In the genomic region with DNA sequence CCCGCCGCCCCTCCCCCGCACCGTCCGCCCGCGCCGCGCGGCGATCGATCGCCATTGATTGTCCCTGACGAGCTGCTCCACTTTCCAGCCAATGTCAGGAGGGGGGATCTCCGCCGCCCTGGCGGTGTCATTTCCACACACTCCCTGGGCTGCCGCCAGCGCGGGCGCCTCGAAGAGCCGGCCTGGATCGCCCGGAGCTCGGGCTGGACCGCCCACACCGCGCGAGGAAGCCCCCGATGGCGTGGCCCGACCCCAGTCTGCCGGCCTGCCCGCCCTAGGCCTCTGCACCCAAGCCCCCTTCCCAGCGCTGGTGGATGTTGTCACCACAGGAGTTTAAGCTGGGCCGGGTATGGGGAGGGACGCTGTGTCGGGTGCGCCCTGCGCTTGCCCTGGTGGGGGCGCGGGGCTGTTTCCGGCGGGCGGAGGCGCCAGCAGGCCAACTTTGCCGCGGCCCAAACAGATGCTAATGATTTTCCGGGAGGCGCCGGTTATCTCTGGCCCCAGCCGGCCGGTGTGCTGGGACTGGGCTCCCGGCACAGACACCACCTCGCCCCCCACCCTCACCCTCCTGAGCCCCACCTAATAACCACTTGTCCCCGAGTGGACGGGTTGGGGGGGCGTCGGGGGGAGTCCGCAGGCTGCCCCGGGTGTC, we compare ENCODE assay signal across 1 cellular context.
TF ChIP-seq lines count a peak whose summit lies in the region.

No MANE protein-coding gene starts in this region.

TF ChIP-seq in HepG2, 621 proteins besides CTCF, POLR2A, EP300 and RAD21 (continued from another document and continues in another):
- TF ChIP-seq, protein P1, sequence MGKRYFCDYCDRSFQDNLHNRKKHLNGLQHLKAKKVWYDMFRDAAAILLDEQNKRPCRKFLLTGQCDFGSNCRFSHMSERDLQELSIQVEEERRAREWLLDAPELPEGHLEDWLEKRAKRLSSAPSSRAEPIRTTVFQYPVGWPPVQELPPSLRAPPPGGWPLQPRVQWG (CRISPR knock-in tag; IDR thresholded peaks at IDR 0.05; ENCODE audit: borderline replicate concordance, low read depth): no peak
- TF ChIP-seq THAP11 (CRISPR knock-in tag; IDR thresholded peaks at IDR 0.05): peak; percentile 68
- TF ChIP-seq MATR3 (CRISPR knock-in tag; IDR thresholded peaks at IDR 0.05): no peak
- TF ChIP-seq MED13 (CRISPR knock-in tag; IDR thresholded peaks at IDR 0.05): peak; percentile 81; the same call in 1 of the 2 replicates
- no peak; the same call in 1 of the 2 replicates for TF ChIP-seq TGIF2 (CRISPR knock-in tag; IDR thresholded peaks at IDR 0.05)
- TF ChIP-seq ZSCAN29 (CRISPR knock-in tag; conservative IDR thresholded peaks at IDR 0.05): 0 out of 2 replicates have a peak, but pooled peaks have one; percentile 42
- TF ChIP-seq, protein P2, sequence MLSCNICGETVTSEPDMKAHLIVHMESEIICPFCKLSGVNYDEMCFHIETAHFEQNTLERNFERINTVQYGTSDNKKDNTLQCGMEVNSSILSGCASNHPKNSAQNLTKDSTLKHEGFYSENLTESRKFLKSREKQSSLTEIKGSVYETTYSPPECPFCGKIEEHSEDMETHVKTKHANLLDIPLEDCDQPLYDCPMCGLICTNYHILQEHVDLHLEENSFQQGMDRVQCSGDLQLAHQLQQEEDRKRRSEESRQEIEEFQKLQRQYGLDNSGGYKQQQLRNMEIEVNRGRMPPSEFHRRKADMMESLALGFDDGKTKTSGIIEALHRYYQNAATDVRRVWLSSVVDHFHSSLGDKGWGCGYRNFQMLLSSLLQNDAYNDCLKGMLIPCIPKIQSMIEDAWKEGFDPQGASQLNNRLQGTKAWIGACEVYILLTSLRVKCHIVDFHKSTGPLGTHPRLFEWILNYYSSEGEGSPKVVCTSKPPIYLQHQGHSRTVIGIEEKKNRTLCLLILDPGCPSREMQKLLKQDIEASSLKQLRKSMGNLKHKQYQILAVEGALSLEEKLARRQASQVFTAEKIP (CRISPR knock-in tag; IDR thresholded peaks at IDR 0.05; ENCODE audit: borderline replicate concordance): no peak
- no peak for TF ChIP-seq SMARCE1 (IDR thresholded peaks at IDR 0.05; ENCODE audit: borderline replicate concordance)
- 0 out of 2 replicates have a peak, but pooled peaks have one; percentile 22 for TF ChIP-seq PPARG (CRISPR knock-in tag; conservative IDR thresholded peaks at IDR 0.05)
- TF ChIP-seq, protein P3, sequence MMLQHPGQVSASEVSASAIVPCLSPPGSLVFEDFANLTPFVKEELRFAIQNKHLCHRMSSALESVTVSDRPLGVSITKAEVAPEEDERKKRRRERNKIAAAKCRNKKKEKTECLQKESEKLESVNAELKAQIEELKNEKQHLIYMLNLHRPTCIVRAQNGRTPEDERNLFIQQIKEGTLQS (CRISPR knock-in tag; IDR thresholded peaks at IDR 0.05): peak; percentile 20; the same call in 1 of the 2 replicates
- peak; percentile 30; the same call in 1 of the 2 replicates for TF ChIP-seq ZNF780A (CRISPR knock-in tag; IDR thresholded peaks at IDR 0.05)
- TF ChIP-seq NCOA5 (CRISPR knock-in tag; IDR thresholded peaks at IDR 0.05): no peak
- TF ChIP-seq, protein P4, sequence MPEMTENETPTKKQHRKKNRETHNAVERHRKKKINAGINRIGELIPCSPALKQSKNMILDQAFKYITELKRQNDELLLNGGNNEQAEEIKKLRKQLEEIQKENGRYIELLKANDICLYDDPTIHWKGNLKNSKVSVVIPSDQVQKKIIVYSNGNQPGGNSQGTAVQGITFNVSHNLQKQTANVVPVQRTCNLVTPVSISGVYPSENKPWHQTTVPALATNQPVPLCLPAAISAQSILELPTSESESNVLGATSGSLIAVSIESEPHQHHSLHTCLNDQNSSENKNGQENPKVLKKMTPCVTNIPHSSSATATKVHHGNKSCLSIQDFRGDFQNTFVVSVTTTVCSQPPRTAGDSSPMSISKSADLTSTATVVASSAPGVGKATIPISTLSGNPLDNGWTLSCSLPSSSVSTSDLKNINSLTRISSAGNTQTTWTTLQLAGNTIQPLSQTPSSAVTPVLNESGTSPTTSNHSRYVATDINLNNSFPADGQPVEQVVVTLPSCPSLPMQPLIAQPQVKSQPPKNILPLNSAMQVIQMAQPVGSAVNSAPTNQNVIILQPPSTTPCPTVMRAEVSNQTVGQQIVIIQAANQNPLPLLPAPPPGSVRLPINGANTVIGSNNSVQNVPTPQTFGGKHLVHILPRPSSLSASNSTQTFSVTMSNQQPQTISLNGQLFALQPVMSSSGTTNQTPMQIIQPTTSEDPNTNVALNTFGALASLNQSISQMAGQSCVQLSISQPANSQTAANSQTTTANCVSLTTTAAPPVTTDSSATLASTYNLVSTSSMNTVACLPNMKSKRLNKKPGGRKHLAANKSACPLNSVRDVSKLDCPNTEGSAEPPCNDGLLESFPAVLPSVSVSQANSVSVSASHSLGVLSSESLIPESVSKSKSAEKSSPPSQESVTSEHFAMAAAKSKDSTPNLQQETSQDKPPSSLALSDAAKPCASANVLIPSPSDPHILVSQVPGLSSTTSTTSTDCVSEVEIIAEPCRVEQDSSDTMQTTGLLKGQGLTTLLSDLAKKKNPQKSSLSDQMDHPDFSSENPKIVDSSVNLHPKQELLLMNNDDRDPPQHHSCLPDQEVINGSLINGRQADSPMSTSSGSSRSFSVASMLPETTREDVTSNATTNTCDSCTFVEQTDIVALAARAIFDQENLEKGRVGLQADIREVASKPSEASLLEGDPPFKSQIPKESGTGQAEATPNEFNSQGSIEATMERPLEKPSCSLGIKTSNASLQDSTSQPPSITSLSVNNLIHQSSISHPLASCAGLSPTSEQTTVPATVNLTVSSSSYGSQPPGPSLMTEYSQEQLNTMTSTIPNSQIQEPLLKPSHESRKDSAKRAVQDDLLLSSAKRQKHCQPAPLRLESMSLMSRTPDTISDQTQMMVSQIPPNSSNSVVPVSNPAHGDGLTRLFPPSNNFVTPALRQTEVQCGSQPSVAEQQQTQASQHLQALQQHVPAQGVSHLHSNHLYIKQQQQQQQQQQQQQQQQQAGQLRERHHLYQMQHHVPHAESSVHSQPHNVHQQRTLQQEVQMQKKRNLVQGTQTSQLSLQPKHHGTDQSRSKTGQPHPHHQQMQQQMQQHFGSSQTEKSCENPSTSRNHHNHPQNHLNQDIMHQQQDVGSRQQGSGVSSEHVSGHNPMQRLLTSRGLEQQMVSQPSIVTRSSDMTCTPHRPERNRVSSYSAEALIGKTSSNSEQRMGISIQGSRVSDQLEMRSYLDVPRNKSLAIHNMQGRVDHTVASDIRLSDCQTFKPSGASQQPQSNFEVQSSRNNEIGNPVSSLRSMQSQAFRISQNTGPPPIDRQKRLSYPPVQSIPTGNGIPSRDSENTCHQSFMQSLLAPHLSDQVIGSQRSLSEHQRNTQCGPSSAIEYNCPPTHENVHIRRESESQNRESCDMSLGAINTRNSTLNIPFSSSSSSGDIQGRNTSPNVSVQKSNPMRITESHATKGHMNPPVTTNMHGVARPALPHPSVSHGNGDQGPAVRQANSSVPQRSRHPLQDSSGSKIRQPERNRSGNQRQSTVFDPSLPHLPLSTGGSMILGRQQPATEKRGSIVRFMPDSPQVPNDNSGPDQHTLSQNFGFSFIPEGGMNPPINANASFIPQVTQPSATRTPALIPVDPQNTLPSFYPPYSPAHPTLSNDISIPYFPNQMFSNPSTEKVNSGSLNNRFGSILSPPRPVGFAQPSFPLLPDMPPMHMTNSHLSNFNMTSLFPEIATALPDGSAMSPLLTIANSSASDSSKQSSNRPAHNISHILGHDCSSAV (CRISPR knock-in tag; IDR thresholded peaks at IDR 0.05; ENCODE audit: borderline replicate concordance): no peak
- TF ChIP-seq HOXA7 (CRISPR knock-in tag; IDR thresholded peaks at IDR 0.05): no peak
- TF ChIP-seq SMYD3 (CRISPR knock-in tag; IDR thresholded peaks at IDR 0.05): 0 out of 2 replicates have a peak, but pooled peaks have one; percentile 46
- no peak for TF ChIP-seq HES4 (CRISPR knock-in tag; IDR thresholded peaks at IDR 0.05; ENCODE audit: borderline replicate concordance)
- TF ChIP-seq MIER2 (CRISPR knock-in tag; IDR thresholded peaks at IDR 0.05): 0 out of 2 replicates have a peak, but pooled peaks have one; percentile 19
- TF ChIP-seq, protein P5, sequence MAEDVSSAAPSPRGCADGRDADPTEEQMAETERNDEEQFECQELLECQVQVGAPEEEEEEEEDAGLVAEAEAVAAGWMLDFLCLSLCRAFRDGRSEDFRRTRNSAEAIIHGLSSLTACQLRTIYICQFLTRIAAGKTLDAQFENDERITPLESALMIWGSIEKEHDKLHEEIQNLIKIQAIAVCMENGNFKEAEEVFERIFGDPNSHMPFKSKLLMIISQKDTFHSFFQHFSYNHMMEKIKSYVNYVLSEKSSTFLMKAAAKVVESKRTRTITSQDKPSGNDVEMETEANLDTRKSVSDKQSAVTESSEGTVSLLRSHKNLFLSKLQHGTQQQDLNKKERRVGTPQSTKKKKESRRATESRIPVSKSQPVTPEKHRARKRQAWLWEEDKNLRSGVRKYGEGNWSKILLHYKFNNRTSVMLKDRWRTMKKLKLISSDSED (CRISPR knock-in tag; IDR thresholded peaks at IDR 0.05): no peak
- TF ChIP-seq, protein P6, sequence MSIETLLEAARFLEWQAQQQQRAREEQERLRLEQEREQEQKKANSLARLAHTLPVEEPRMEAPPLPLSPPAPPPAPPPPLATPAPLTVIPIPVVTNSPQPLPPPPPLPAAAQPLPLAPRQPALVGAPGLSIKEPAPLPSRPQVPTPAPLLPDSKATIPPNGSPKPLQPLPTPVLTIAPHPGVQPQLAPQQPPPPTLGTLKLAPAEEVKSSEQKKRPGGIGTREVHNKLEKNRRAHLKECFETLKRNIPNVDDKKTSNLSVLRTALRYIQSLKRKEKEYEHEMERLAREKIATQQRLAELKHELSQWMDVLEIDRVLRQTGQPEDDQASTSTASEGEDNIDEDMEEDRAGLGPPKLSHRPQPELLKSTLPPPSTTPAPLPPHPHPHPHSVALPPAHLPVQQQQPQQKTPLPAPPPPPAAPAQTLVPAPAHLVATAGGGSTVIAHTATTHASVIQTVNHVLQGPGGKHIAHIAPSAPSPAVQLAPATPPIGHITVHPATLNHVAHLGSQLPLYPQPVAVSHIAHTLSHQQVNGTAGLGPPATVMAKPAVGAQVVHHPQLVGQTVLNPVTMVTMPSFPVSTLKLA (IDR thresholded peaks at IDR 0.05): no peak
- peak; percentile 76 for TF ChIP-seq ARNTL (CRISPR knock-in tag; IDR thresholded peaks at IDR 0.05)
- no peak for TF ChIP-seq EHMT2 (IDR thresholded peaks at IDR 0.05; ENCODE audit: borderline replicate concordance, low read depth, low read length)
- TF ChIP-seq, protein P7, sequence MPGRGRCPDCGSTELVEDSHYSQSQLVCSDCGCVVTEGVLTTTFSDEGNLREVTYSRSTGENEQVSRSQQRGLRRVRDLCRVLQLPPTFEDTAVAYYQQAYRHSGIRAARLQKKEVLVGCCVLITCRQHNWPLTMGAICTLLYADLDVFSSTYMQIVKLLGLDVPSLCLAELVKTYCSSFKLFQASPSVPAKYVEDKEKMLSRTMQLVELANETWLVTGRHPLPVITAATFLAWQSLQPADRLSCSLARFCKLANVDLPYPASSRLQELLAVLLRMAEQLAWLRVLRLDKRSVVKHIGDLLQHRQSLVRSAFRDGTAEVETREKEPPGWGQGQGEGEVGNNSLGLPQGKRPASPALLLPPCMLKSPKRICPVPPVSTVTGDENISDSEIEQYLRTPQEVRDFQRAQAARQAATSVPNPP (CRISPR knock-in tag; IDR thresholded peaks at IDR 0.05): peak; percentile 82; the same call in 1 of the 2 replicates
- peak; percentile 77 for TF ChIP-seq REL (CRISPR knock-in tag; conservative IDR thresholded peaks at IDR 0.05)
- TF ChIP-seq, protein P8, sequence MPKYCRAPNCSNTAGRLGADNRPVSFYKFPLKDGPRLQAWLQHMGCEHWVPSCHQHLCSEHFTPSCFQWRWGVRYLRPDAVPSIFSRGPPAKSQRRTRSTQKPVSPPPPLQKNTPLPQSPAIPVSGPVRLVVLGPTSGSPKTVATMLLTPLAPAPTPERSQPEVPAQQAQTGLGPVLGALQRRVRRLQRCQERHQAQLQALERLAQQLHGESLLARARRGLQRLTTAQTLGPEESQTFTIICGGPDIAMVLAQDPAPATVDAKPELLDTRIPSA (CRISPR knock-in tag; IDR thresholded peaks at IDR 0.05; ENCODE audit: borderline replicate concordance): peak; percentile 83; the same call in 1 of the 2 replicates
- peak; percentile 74; the same call in 1 of the 2 replicates for TF ChIP-seq CHCHD3 (CRISPR knock-in tag; IDR thresholded peaks at IDR 0.05)
- peak; percentile 78; the same call in 1 of the 2 replicates for TF ChIP-seq MXD4 (CRISPR knock-in tag; IDR thresholded peaks at IDR 0.05)
- TF ChIP-seq, protein P9, sequence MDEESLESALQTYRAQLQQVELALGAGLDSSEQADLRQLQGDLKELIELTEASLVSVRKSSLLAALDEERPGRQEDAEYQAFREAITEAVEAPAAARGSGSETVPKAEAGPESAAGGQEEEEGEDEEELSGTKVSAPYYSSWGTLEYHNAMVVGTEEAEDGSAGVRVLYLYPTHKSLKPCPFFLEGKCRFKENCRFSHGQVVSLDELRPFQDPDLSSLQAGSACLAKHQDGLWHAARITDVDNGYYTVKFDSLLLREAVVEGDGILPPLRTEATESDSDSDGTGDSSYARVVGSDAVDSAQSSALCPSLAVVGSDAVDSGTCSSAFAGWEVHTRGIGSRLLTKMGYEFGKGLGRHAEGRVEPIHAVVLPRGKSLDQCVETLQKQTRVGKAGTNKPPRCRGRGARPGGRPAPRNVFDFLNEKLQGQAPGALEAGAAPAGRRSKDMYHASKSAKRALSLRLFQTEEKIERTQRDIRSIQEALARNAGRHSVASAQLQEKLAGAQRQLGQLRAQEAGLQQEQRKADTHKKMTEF (CRISPR knock-in tag; IDR thresholded peaks at IDR 0.05): peak; percentile 93
- TF ChIP-seq ARHGAP35 (CRISPR knock-in tag; IDR thresholded peaks at IDR 0.05; ENCODE audit: borderline replicate concordance): peak; percentile 88; the same call in 1 of the 2 replicates
- TF ChIP-seq MTF1 (CRISPR knock-in tag; IDR thresholded peaks at IDR 0.05): no peak
- TF ChIP-seq KLF6 (CRISPR knock-in tag; IDR thresholded peaks at IDR 0.05): peak; percentile 66; the same call in 1 of the 2 replicates
- TF ChIP-seq ERF (CRISPR knock-in tag; IDR thresholded peaks at IDR 0.05): peak; percentile 84
- TF ChIP-seq SSRP1 (CRISPR knock-in tag; IDR thresholded peaks at IDR 0.05): no peak
- 0 out of 2 replicates have a peak, but pooled peaks have one; percentile 28 for TF ChIP-seq ZNF136 (CRISPR knock-in tag; IDR thresholded peaks at IDR 0.05; ENCODE audit: low read depth)
